Comparison of ENCODE assay signal across 1 cellular context in genomic region chr2:27370026-27370815, GRCh38.
TF ChIP-seq lines count a peak whose summit lies in the region.

TSS of gene EIF2B4 (minus strand) at chr2:27370338. CDS start at chr2:27370314, 24 bp downstream.
TSS of gene SNX17 (plus strand) at chr2:27370616. CDS start at chr2:27370744, 128 bp downstream.

TF ChIP-seq in GM12878, 131 proteins besides CTCF, POLR2A, EP300 and RAD21 (continued from another document and continues in another):
- TF ChIP-seq E2F8 (IDR thresholded peaks at IDR 0.05; ENCODE audit: low read depth, partially characterized antibody) (no peak), POLR2AphosphoS5 (IDR thresholded peaks at IDR 0.05; ENCODE audit: low read length) (peak; percentile 88), PAX5 (IDR thresholded peaks at IDR 0.05; ENCODE audit: borderline replicate concordance, low read depth, low read length) (peak; percentile 90), CREM (IDR thresholded peaks at IDR 0.05; ENCODE audit: low read depth) (peak; percentile 97), SREBF1 (IDR thresholded peaks at IDR 0.05; ENCODE audit: low read length) (peak; percentile 87), SMAD5 (IDR thresholded peaks at IDR 0.05; ENCODE audit: low read depth) (no peak), TCF7 (IDR thresholded peaks at IDR 0.05; ENCODE audit: borderline replicate concordance) (no peak; the same call in 1 of the 2 replicates), KLF5 (IDR thresholded peaks at IDR 0.05; ENCODE audit: partially characterized antibody) (peak; percentile 64), RFX5 (IDR thresholded peaks at IDR 0.05; ENCODE audit: low read depth, low read length) (0 out of 2 replicates have a peak, but pooled peaks have one; percentile 36), PAX8 (IDR thresholded peaks at IDR 0.05) (no peak), BACH1 (IDR thresholded peaks at IDR 0.05; ENCODE audit: borderline replicate concordance) (peak; percentile 93), PRDM15 (CRISPR knock-in tag; IDR thresholded peaks at IDR 0.05) (no peak), GATAD2B (conservative IDR thresholded peaks at IDR 0.05; ENCODE audit: low read depth) (peak; percentile 74), NR2C1 (IDR thresholded peaks at IDR 0.05) (peak; percentile 77), SIN3A (IDR thresholded peaks at IDR 0.05; ENCODE audit: low read depth, low read length) (peak; percentile 75), TCF3 (IDR thresholded peaks at IDR 0.05; ENCODE audit: borderline replicate concordance, insufficient read depth, low read depth, low read length) (peak; percentile 99), BHLHE40 (IDR thresholded peaks at IDR 0.05; ENCODE audit: borderline replicate concordance in 1 of 2, low read depth in 2 of 2, low read length in 1 of 2) (peak; percentile 44 to 62; a peak in 1 of 4 replicates), E4F1 (IDR thresholded peaks at IDR 0.05; ENCODE audit: borderline replicate concordance, partially characterized antibody) (peak; percentile 64), EZH2 (IDR thresholded peaks at IDR 0.05; ENCODE audit: borderline replicate concordance, control insufficient read depth, low read depth, low read length) (no peak), POU2F2 (IDR thresholded peaks at IDR 0.05; ENCODE audit: borderline replicate concordance, low read depth, low read length) (peak; percentile 62; the same call in 1 of the 3 replicates), IRF5 (IDR thresholded peaks at IDR 0.05; ENCODE audit: borderline replicate concordance) (no peak), NFIC (IDR thresholded peaks at IDR 0.05; ENCODE audit: low read depth, low read length) (no peak), MTA3 (IDR thresholded peaks at IDR 0.05; ENCODE audit: borderline replicate concordance, low read length) (no peak), ZBTB40 (IDR thresholded peaks at IDR 0.05; ENCODE audit: borderline replicate concordance) (peak; percentile 74; the same call in 1 of the 2 replicates), HCFC1 (IDR thresholded peaks at IDR 0.05; ENCODE audit: low read length) (peak; percentile 99), BCL3 (IDR thresholded peaks at IDR 0.05; ENCODE audit: borderline replicate concordance, insufficient read depth, low read depth, low read length, poor library complexity, severe bottlenecking) (peak; percentile 23), EGR1 (IDR thresholded peaks at IDR 0.05; ENCODE audit: borderline replicate concordance in 1 of 2, low read depth in 2 of 2, low read length in 2 of 2) (peak; percentile 34 to 61; a peak in 2 of 3 replicates), KAT2A (conservative IDR thresholded peaks at IDR 0.05; ENCODE audit: control insufficient read depth, low read depth, low read length) (no peak), STAT1 (conservative IDR thresholded peaks at IDR 0.05) (peak; percentile 74; the same call in 1 of the 2 replicates), ZSCAN29 (IDR thresholded peaks at IDR 0.05) (peak; percentile 88), ATF3 (IDR thresholded peaks at IDR 0.05; ENCODE audit: borderline replicate concordance, extremely low read depth, low read depth, low read length) (no peak), ELK1 (IDR thresholded peaks at IDR 0.05; ENCODE audit: low read depth, low read length) (peak; percentile 75; the same call in 1 of the 2 replicates), ETV6 (conservative IDR thresholded peaks at IDR 0.05 in 1 of 2, IDR thresholded peaks at IDR 0.05 in 1 of 2; ENCODE audit: borderline replicate concordance in 1 of 2, low read depth in 1 of 2) (0 out of 4 replicates have a peak, but pooled peaks of 1 of the 2 experiments have one; percentile 15), SP1 (IDR thresholded peaks at IDR 0.05; ENCODE audit: low read depth, low read length) (peak; percentile 97), E2F4 (IDR thresholded peaks at IDR 0.05; ENCODE audit: low read depth, low read length) (peak; percentile 42; the same call in 1 of the 2 replicates)
